In the genomic region with DNA sequence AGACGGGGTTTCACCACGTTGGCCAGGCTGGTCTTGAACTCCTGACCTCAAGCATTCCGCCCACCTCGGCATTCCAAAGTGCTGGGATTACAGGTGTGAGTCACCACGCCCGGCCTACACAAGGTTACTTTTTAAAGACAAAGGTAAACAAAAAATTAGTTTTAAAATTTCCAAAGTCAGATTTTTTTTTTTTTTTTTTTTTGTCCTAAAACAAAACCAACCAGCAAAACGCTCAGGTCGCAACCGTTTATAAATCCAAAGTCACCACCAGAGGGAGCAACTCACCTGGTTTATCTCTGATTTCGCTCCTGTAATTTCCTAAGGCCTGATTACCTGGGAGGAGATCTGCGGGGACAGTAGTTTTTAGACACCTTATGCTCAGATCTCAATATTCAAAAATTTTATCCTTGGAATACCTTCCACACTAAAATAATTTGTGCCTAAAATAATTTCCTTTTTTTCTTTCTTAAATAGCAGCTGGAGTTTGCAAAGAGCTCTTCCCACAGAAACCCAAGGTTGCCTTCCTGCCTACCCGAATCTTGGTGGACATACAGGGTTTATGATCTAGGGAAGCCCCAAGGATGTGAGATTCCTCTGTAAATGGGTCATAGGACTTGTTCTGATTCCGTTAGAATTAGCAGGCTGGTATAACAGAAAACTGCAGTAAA, we compare ENCODE assay signal across 8 cellular contexts. TPM values are rescaled to one million over a fixed set of nuclear protein-coding genes. Genes with fewer than 3 reads are reported as not detected.
DNase-seq lines count a peak whose midpoint lies in the region; ATAC-seq, FAIRE-seq and TF ChIP-seq lines count a peak whose summit lies in the region.

No MANE protein-coding gene starts in this region.

- H3K27me3 Mint-ChIP-seq in activated B cell treated with CpG ODN at 0.5 μM for 24 hours, result no peaks in the 10 kb centered on the region

- no peak overlapping the region for H3K27ac ChIP-seq in prostate gland

- peaks cover 8% of the 10 kb centered on the region for H3K9me3 Mint-ChIP-seq in activated B cell treated with CpG ODN at 0.5 μM for 24 hours

- no peak overlapping the region for H3K4me3 ChIP-seq in BE2C (ENCODE audit: low read depth, low read length)
- H3K4me3 ChIP-seq in fibroblast of mammary gland (ENCODE audit: control insufficient read depth, low read depth, low read length), result no peak overlapping the region
- H3K4me3 ChIP-seq in prostate gland, result no peak overlapping the region

- no peak for ATAC-seq in activated B cell treated with CpG ODN at 0.5 μM for 24 hours (ENCODE audit: low read depth)
- ATAC-seq in HG03565 (IDR thresholded peaks at IDR 0.05; ENCODE audit: unreplicated experiment), result no peak
- no peak for ATAC-seq in HG03175 (IDR thresholded peaks at IDR 0.05; ENCODE audit: unreplicated experiment)

- H3K27ac Mint-ChIP-seq in activated B cell treated with CpG ODN at 0.5 μM for 24 hours, result no peak overlapping the region

- POLR2A ChIA-PET in activated B cell treated with CpG ODN at 0.5 μM for 24 hours (lab: Charles Lee), result interaction anchor here (0.7 to 1.1 kb wide), 3 partner anchors 9 to 232 kb away, joined by 4 to 6 read pairs (median 5); no protein-coding TSS in a partner anchor

- TF ChIP-seq CTCF in BE2C (IDR thresholded peaks at IDR 0.05; ENCODE audit: low read depth, low read length) (peak; percentile 71), activated B cell treated with CpG ODN at 0.5 μM for 24 hours (IDR thresholded peaks at IDR 0.05) (peak; percentile 45), fibroblast of mammary gland (conservative IDR thresholded peaks at IDR 0.05; ENCODE audit: control insufficient read depth, insufficient read depth, low read depth, low read length) (peak; percentile 52), prostate gland (IDR thresholded peaks at IDR 0.05) (peak; percentile 29 to 62 (median 58))

- CTCF ChIA-PET in activated B cell treated with CpG ODN at 0.5 μM for 24 hours (lab: Charles Lee), result interaction anchor here (0.6 to 5.6 kb wide), 14 partner anchors 10 to 378 kb away, joined by 3 to 78 read pairs (median 5); no protein-coding TSS in a partner anchor

- FAIRE-seq in GM12892 (lab: Jason Lieb, UNC), result peak; percentile 80

- peaks cover 36% of the 10 kb centered on the region for H3K4me1 Mint-ChIP-seq in activated B cell treated with CpG ODN at 0.5 μM for 24 hours

- H3K4me3 Mint-ChIP-seq in activated B cell treated with CpG ODN at 0.5 μM for 24 hours, result no peak overlapping the region

- WGBS in prostate gland, result 20% methylated on average over 13 of the region's 13 CpGs

- intact Hi-C loops in activated B cell treated with CpG ODN at 0.5 μM for 24 hours (cut with micrococcal nuclease) (loop anchor here (1.0 to 2.0 kb wide), 5 partner anchors 12 to 376 kb away; partner anchors contain the start of gene NCR2), prostate gland (cut with DNase I) (loop anchor here (5.0 kb wide), 1 partner anchor 209 kb away; no protein-coding TSS in a partner anchor)

- DNase-seq in BE2C, result peak; percentile 37
- no peak for DNase-seq in GM12892 (ENCODE audit: insufficient read length)
- DNase-seq in NCI-H2171 (lab: John Stamatoyannopoulos, UW), result peak; percentile 64
- DNase-seq in activated B cell treated with CpG ODN at 0.5 μM for 24 hours, result no peak
- peak; percentile 57 for DNase-seq in fibroblast of mammary gland (ENCODE audit: low read depth)
- peak; percentile 61 for DNase-seq in prostate gland (ENCODE audit: low spot score)

- H3K4me1 ChIP-seq in BE2C (no peaks in the 10 kb centered on the region), prostate gland (replicated peaks) (no peaks in the 10 kb centered on the region)

- H3K9me3 ChIP-seq in BE2C, result no peaks in the 10 kb centered on the region
- H3K9me3 ChIP-seq in prostate gland, result no peaks in the 10 kb centered on the region

- no peaks in the 10 kb centered on the region for H3K36me3 Mint-ChIP-seq in activated B cell treated with CpG ODN at 0.5 μM for 24 hours (ENCODE audit: low read depth)

- TF ChIP-seq POLR2A in GM12892 (IDR thresholded peaks at IDR 0.05; ENCODE audit: low read depth, low read length) (no peak), prostate gland (IDR thresholded peaks at IDR 0.05) (no peak)

- H3K36me3 ChIP-seq in BE2C (no peaks in the 10 kb centered on the region), prostate gland (no peaks in the 10 kb centered on the region)

- H3K27me3 ChIP-seq in BE2C (peaks cover 28% of the 10 kb centered on the region), prostate gland (replicated peaks; ENCODE audit: insufficient read depth) (no peaks in the 10 kb centered on the region)

RNA-seq across cellular contexts. Expression of gene TREM1, which starts 19.8 kb away (rescaled TPM):
- polyA plus RNA-seq in BE2C (2012; ENCODE audit: insufficient read depth, insufficient read length, low read depth), result not detected
- 1.5 TPM for polyA plus RNA-seq in GM12892 (2012; ENCODE audit: missing spikeins)
- total RNA-seq in activated B cell treated with CpG ODN at 0.5 μM for 24 hours (0.81 TPM in 1 of 2 replicates, not detected in the other), prostate gland (not detected)

RNA-seq across cellular contexts. Expression of gene NCR2, which starts 29.1 kb away (rescaled TPM):
- not detected for polyA plus RNA-seq in BE2C (2012; ENCODE audit: insufficient read depth, insufficient read length, low read depth)
- polyA plus RNA-seq in GM12892 (2012; ENCODE audit: missing spikeins), result 1.2 TPM
- total RNA-seq in activated B cell treated with CpG ODN at 0.5 μM for 24 hours (not detected in 2 replicates), prostate gland (not detected)

Comparison
In these comparisons a context has a peak if more than half of its experiments do, and no peak if none do; other contexts are left out.
1. DNase-seq: peak in BE2C (single experiment), NCI-H2171 (single experiment), fibroblast of mammary gland (single experiment) and prostate gland (single experiment); none in GM12892 (single experiment) and activated B cell treated with CpG ODN at 0.5 μM for 24 hours (single experiment).
2. Peak in every context shown above with its lines, with median percentiles within 50 percentile points of each other: CTCF ChIP-seq.